1 cellular context compared by ENCODE assay signal in the genomic region with DNA sequence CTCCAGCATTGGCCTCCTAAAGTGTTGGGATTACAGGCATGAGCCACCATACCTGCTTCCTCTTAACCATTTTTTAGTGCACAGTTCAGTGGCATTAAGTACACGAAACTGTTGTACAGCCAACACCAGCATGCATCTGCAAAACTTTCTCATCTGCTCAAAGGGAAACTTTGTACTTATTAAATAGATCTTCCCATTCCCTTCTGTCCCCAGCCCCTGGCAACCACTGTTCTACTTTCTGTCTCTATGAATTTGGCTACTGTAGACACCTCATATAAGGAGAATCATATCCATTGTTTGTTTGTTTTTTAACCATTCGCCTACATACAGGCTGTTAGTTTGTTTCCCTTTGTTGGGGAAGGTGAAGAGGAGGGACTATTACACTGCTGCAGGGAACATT.
TF ChIP-seq lines count a peak whose summit lies in the region.

No MANE protein-coding gene starts in this region.

TF ChIP-seq in K562, 482 proteins besides CTCF, POLR2A, EP300 and RAD21 (continued from another document):
- TF ChIP-seq, protein P1, sequence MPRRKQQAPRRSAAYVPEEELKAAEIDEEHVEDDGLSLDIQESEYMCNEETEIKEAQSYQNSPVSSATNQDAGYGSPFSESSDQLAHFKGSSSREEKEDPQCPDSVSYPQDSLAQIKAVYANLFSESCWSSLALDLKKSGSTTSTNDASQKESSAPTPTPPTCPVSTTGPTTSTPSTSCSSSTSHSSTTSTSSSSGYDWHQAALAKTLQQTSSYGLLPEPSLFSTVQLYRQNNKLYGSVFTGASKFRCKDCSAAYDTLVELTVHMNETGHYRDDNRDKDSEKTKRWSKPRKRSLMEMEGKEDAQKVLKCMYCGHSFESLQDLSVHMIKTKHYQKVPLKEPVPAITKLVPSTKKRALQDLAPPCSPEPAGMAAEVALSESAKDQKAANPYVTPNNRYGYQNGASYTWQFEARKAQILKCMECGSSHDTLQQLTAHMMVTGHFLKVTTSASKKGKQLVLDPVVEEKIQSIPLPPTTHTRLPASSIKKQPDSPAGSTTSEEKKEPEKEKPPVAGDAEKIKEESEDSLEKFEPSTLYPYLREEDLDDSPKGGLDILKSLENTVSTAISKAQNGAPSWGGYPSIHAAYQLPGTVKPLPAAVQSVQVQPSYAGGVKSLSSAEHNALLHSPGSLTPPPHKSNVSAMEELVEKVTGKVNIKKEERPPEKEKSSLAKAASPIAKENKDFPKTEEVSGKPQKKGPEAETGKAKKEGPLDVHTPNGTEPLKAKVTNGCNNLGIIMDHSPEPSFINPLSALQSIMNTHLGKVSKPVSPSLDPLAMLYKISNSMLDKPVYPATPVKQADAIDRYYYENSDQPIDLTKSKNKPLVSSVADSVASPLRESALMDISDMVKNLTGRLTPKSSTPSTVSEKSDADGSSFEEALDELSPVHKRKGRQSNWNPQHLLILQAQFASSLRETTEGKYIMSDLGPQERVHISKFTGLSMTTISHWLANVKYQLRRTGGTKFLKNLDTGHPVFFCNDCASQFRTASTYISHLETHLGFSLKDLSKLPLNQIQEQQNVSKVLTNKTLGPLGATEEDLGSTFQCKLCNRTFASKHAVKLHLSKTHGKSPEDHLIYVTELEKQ (CRISPR knock-in tag; IDR thresholded peaks at IDR 0.05): no peak
- TF ChIP-seq RBM25 (IDR thresholded peaks at IDR 0.05; ENCODE audit: low read depth, low read length, severe bottlenecking) (no peak), EZH2 (IDR thresholded peaks at IDR 0.05; ENCODE audit: borderline replicate concordance, low read depth, low read length) (no peak), NCOA1 (IDR thresholded peaks at IDR 0.05; ENCODE audit: low read depth) (no peak), CBX8 (IDR thresholded peaks at IDR 0.05; ENCODE audit: borderline replicate concordance, extremely low read depth, low read depth, low read length, poor library complexity, severe bottlenecking) (no peak), ARID1B (IDR thresholded peaks at IDR 0.05) (no peak), BHLHE40 (IDR thresholded peaks at IDR 0.05; ENCODE audit: low read length) (no peak), RBM17 (IDR thresholded peaks at IDR 0.05; ENCODE audit: borderline replicate concordance, low read depth, low read length) (no peak), BRD9 (IDR thresholded peaks at IDR 0.05; ENCODE audit: low read depth, partially characterized antibody) (no peak), TCF7 (IDR thresholded peaks at IDR 0.05; ENCODE audit: borderline replicate concordance) (no peak), YY1 (IDR thresholded peaks at IDR 0.05; ENCODE audit: borderline replicate concordance in 1 of 3, control insufficient read depth in 1 of 3, extremely low read depth in 1 of 3, insufficient read depth in 3 of 3, insufficient read length in 1 of 3, insufficient replicate concordance in 2 of 3, low read depth in 1 of 3, low read length in 2 of 3) (no peak)
- TF ChIP-seq, protein P2, sequence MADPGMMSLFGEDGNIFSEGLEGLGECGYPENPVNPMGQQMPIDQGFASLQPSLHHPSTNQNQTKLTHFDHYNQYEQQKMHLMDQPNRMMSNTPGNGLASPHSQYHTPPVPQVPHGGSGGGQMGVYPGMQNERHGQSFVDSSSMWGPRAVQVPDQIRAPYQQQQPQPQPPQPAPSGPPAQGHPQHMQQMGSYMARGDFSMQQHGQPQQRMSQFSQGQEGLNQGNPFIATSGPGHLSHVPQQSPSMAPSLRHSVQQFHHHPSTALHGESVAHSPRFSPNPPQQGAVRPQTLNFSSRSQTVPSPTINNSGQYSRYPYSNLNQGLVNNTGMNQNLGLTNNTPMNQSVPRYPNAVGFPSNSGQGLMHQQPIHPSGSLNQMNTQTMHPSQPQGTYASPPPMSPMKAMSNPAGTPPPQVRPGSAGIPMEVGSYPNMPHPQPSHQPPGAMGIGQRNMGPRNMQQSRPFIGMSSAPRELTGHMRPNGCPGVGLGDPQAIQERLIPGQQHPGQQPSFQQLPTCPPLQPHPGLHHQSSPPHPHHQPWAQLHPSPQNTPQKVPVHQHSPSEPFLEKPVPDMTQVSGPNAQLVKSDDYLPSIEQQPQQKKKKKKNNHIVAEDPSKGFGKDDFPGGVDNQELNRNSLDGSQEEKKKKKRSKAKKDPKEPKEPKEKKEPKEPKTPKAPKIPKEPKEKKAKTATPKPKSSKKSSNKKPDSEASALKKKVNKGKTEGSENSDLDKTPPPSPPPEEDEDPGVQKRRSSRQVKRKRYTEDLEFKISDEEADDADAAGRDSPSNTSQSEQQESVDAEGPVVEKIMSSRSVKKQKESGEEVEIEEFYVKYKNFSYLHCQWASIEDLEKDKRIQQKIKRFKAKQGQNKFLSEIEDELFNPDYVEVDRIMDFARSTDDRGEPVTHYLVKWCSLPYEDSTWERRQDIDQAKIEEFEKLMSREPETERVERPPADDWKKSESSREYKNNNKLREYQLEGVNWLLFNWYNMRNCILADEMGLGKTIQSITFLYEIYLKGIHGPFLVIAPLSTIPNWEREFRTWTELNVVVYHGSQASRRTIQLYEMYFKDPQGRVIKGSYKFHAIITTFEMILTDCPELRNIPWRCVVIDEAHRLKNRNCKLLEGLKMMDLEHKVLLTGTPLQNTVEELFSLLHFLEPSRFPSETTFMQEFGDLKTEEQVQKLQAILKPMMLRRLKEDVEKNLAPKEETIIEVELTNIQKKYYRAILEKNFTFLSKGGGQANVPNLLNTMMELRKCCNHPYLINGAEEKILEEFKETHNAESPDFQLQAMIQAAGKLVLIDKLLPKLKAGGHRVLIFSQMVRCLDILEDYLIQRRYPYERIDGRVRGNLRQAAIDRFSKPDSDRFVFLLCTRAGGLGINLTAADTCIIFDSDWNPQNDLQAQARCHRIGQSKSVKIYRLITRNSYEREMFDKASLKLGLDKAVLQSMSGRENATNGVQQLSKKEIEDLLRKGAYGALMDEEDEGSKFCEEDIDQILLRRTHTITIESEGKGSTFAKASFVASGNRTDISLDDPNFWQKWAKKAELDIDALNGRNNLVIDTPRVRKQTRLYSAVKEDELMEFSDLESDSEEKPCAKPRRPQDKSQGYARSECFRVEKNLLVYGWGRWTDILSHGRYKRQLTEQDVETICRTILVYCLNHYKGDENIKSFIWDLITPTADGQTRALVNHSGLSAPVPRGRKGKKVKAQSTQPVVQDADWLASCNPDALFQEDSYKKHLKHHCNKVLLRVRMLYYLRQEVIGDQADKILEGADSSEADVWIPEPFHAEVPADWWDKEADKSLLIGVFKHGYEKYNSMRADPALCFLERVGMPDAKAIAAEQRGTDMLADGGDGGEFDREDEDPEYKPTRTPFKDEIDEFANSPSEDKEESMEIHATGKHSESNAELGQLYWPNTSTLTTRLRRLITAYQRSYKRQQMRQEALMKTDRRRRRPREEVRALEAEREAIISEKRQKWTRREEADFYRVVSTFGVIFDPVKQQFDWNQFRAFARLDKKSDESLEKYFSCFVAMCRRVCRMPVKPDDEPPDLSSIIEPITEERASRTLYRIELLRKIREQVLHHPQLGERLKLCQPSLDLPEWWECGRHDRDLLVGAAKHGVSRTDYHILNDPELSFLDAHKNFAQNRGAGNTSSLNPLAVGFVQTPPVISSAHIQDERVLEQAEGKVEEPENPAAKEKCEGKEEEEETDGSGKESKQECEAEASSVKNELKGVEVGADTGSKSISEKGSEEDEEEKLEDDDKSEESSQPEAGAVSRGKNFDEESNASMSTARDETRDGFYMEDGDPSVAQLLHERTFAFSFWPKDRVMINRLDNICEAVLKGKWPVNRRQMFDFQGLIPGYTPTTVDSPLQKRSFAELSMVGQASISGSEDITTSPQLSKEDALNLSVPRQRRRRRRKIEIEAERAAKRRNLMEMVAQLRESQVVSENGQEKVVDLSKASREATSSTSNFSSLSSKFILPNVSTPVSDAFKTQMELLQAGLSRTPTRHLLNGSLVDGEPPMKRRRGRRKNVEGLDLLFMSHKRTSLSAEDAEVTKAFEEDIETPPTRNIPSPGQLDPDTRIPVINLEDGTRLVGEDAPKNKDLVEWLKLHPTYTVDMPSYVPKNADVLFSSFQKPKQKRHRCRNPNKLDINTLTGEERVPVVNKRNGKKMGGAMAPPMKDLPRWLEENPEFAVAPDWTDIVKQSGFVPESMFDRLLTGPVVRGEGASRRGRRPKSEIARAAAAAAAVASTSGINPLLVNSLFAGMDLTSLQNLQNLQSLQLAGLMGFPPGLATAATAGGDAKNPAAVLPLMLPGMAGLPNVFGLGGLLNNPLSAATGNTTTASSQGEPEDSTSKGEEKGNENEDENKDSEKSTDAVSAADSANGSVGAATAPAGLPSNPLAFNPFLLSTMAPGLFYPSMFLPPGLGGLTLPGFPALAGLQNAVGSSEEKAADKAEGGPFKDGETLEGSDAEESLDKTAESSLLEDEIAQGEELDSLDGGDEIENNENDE (IDR thresholded peaks at IDR 0.05; ENCODE audit: low read depth, low read length): no peak
